In genomic region chr3:140170612-140171011, GRCh38 we compare ENCODE assay signal across 11 cellular contexts.
A peak's percentile ranks its signal among the peaks of the same experiment; 100 is the strongest.
DNase-seq lines count a peak whose midpoint lies in the region; ATAC-seq and TF ChIP-seq lines count a peak whose summit lies in the region.
"Had no signal": no experiment of that assay in that cellular context is flagged by ENCODE, and none has a peak within 500 bp of the region (broad histone marks: within the 10 kb centered on the region; RNA-seq: fewer than 3 reads in every experiment).

No MANE protein-coding gene starts in this region.

- H3K27ac ChIP-seq in tibial nerve: no peak overlapping the region
- H3K27ac ChIP-seq: gastrocnemius medialis had no signal

- WGBS in tibial nerve, 2 donors: 56 to 85% methylated on average over 1 of the region's 1 CpG

- TF ChIP-seq POLR2A in GM18505 (IDR thresholded peaks at IDR 0.05; ENCODE audit: borderline replicate concordance, extremely low read depth, insufficient read depth, insufficient read length) (no peak), tibial nerve (IDR thresholded peaks at IDR 0.05) (no peak)

- no peak for TF ChIP-seq EP300 in tibial nerve (IDR thresholded peaks at IDR 0.05)

- no peak overlapping the region for H3K4me3 ChIP-seq in tibial nerve
- H3K4me3 ChIP-seq: gastrocnemius medialis had no signal

- peaks cover 0 to 2% (median 0%) of the 10 kb centered on the region in 4 donors for H3K4me1 ChIP-seq in tibial nerve
- H3K4me1 ChIP-seq: gastrocnemius medialis had no signal

- H3K36me3 ChIP-seq in tibial nerve: no peaks in the 10 kb centered on the region
- H3K36me3 ChIP-seq: gastrocnemius medialis had no signal

- TF ChIP-seq CTCF in tibial nerve (IDR thresholded peaks at IDR 0.05): no peak

- DNase-seq in NOMO-1 treated with dmso at 0.1 percent for 144 hours (lab: John Stamatoyannopoulos, UW; ENCODE audit: unreplicated experiment) (peak; percentile 85), retina (no peak), NCI-H2196 (lab: John Stamatoyannopoulos, UW; ENCODE audit: unreplicated experiment) (no peak), tibial nerve (ENCODE audit: low spot score in 2 of 2) (no peak)
- no peak for DNase-seq in effector CD4-positive, alpha-beta T cell
- DNase-seq: cerebellar nuclear complex, gastrocnemius medialis had no signal

- ATAC-seq in GM18505 (IDR thresholded peaks at IDR 0.05; ENCODE audit: unreplicated experiment): peak; percentile 99
- ATAC-seq in GM21360 (IDR thresholded peaks at IDR 0.05; ENCODE audit: unreplicated experiment): peak; percentile 97
- peak; percentile 99 for ATAC-seq in HG03064 (IDR thresholded peaks at IDR 0.05; ENCODE audit: low read depth, unreplicated experiment)
- ATAC-seq: gastrocnemius medialis, HCT116 had no signal

- no peaks in the 10 kb centered on the region for H3K9me3 ChIP-seq in tibial nerve
- H3K9me3 ChIP-seq: gastrocnemius medialis had no signal

- no peaks in the 10 kb centered on the region for H3K27me3 ChIP-seq in tibial nerve
- H3K27me3 ChIP-seq: gastrocnemius medialis had no signal
